ENCODE assay signal across 22 cellular contexts in genomic region chr6:125224236-125224861, GRCh38.
DNase-seq lines count a peak whose midpoint lies in the region; ATAC-seq and TF ChIP-seq lines count a peak whose summit lies in the region.
"Had no signal": no experiment of that assay in that cellular context is flagged by ENCODE, and none has a peak within 500 bp of the region (broad histone marks: within the 10 kb centered on the region; RNA-seq: fewer than 3 reads in every experiment).

No MANE protein-coding gene starts in this region.

- H3K27me3 Mint-ChIP-seq in osteocyte (ENCODE audit: unreplicated experiment): no peaks in the 10 kb centered on the region
- H3K27me3 Mint-ChIP-seq: activated naive CD8-positive, alpha-beta T cell treated with anti-CD3 and anti-CD28 coated beads for 36 hours had no signal

- no peak for DNase-seq in Right ventricle myocardium inferior (ENCODE audit: missing footprints)
- no peak for DNase-seq in right atrium auricular region (ENCODE audit: low spot score)
- DNase-seq in fibroblast of villous mesenchyme (ENCODE audit: low read depth): peak; percentile 8
- DNase-seq in osteocyte (ENCODE audit: extremely low spot score, unreplicated experiment): no peak
- DNase-seq in GF-D8 (lab: John Stamatoyannopoulos, UW): no peak
- DNase-seq in NCI-H128 (lab: John Stamatoyannopoulos, UW; ENCODE audit: unreplicated experiment): no peak
- DNase-seq in NCI-H69 (lab: John Stamatoyannopoulos, UW): no peak
- no peak for DNase-seq in ovary
- DNase-seq: 8988T; activated CD4-positive, CD25-positive, alpha-beta regulatory T cell; activated naive CD8-positive, alpha-beta T cell treated with anti-CD3 and anti-CD28 coated beads for 36 hours; activated T-cell treated with anti-CD3 and anti-CD28 coated beads, Interleukin-2, amount 50 U/mL, for 48 hours; central memory CD4-positive, alpha-beta T cell; Kasumi-1; kidney glomerular epithelial cell; NCI-H1105; NCI-H2107; NCI-H526; stimulated activated CD8-positive, alpha-beta memory T cell treated with anti-CD3 and anti-CD28 coated beads, Interleukin-4, amount 100 ng/mL, for 48 hours had no signal

- peak; percentile 73 for ATAC-seq in Right ventricle myocardium inferior

- H3K4me3 Mint-ChIP-seq in osteocyte (ENCODE audit: unreplicated experiment): no peak overlapping the region
- H3K4me3 Mint-ChIP-seq: activated naive CD8-positive, alpha-beta T cell treated with anti-CD3 and anti-CD28 coated beads for 36 hours; T-helper 2 cell treated with Interferon-gamma antibody and Interleukin-4, amounts not matched to agents 5 μg/mL and 100 μg/mL, for 36 hours had no signal

- no peaks in the 10 kb centered on the region for H3K9me3 ChIP-seq in right atrium auricular region
- H3K9me3 ChIP-seq in ovary: no peaks in the 10 kb centered on the region
- H3K9me3 ChIP-seq: BLaER1 treated with 17β-estradiol and CSF1 and Interleukin-3, amounts not matched to agents 10 nM and 100 nM; neutrophil had no signal

- H3K36me3 ChIP-seq in right atrium auricular region (no peaks in the 10 kb centered on the region), ovary (no peaks in the 10 kb centered on the region)
- H3K36me3 ChIP-seq: BLaER1 treated with 17β-estradiol and CSF1 and Interleukin-3, amounts not matched to agents 10 nM and 100 nM; neutrophil had no signal

- H3K27me3 ChIP-seq in right atrium auricular region (no peaks in the 10 kb centered on the region), ovary (no peaks in the 10 kb centered on the region)
- H3K27me3 ChIP-seq: BLaER1 treated with 17β-estradiol and CSF1 and Interleukin-3, amounts not matched to agents 10 nM and 100 nM; neutrophil had no signal

- H3K9me3 Mint-ChIP-seq in osteocyte (ENCODE audit: unreplicated experiment): no peaks in the 10 kb centered on the region
- H3K9me3 Mint-ChIP-seq: activated naive CD8-positive, alpha-beta T cell treated with anti-CD3 and anti-CD28 coated beads for 36 hours; T-helper 2 cell treated with Interferon-gamma antibody and Interleukin-4, amounts not matched to agents 5 μg/mL and 100 μg/mL, for 36 hours had no signal

- H3K27ac ChIP-seq in right atrium auricular region (peak overlapping the region in 1 of 2 donors; percentile 65), ovary (peak overlapping the region in 1 of 2 donors; percentile 34)
- H3K27ac ChIP-seq: BLaER1 treated with 17β-estradiol and CSF1 and Interleukin-3, amounts not matched to agents 10 nM and 100 nM; neutrophil had no signal

- H3K4me3 ChIP-seq in right atrium auricular region (no peak overlapping the region), fibroblast of villous mesenchyme (ENCODE audit: low read depth, low read length) (no peak overlapping the region), ovary (no peak overlapping the region)
- H3K4me3 ChIP-seq: BLaER1 treated with 17β-estradiol and CSF1 and Interleukin-3, amounts not matched to agents 10 nM and 100 nM had no signal

- no peak for TF ChIP-seq CTCF in right atrium auricular region (IDR thresholded peaks at IDR 0.05)
- TF ChIP-seq CTCF in fibroblast of villous mesenchyme (IDR thresholded peaks at IDR 0.05; ENCODE audit: insufficient read depth, low read depth, low read length): no peak
- no peak for TF ChIP-seq CTCF in osteocyte (IDR thresholded peaks at IDR 0.05)
- TF ChIP-seq CTCF in ovary (IDR thresholded peaks at IDR 0.05): no peak

- H3K36me3 Mint-ChIP-seq in osteocyte (ENCODE audit: unreplicated experiment): no peaks in the 10 kb centered on the region
- H3K36me3 Mint-ChIP-seq: activated naive CD8-positive, alpha-beta T cell treated with anti-CD3 and anti-CD28 coated beads for 36 hours had no signal

- H3K27ac Mint-ChIP-seq in osteocyte (ENCODE audit: unreplicated experiment): peak overlapping the region; percentile 16
- H3K27ac Mint-ChIP-seq: activated naive CD8-positive, alpha-beta T cell treated with anti-CD3 and anti-CD28 coated beads for 36 hours; T-helper 2 cell treated with Interferon-gamma antibody and Interleukin-4, amounts not matched to agents 5 μg/mL and 100 μg/mL, for 36 hours had no signal

- WGBS in ovary, 3 donors: 17 to 30% (median 18%) methylated on average over 3 of the region's 3 CpGs

- H3K4me1 Mint-ChIP-seq in osteocyte (ENCODE audit: unreplicated experiment): peaks cover 21% of the 10 kb centered on the region
- H3K4me1 Mint-ChIP-seq: activated naive CD8-positive, alpha-beta T cell treated with anti-CD3 and anti-CD28 coated beads for 36 hours had no signal

- H3K4me1 ChIP-seq in right atrium auricular region (peaks cover 0 to 44% of the 10 kb centered on the region in 2 donors), ovary (ENCODE audit: insufficient read depth) (peaks cover 8% of the 10 kb centered on the region)
- H3K4me1 ChIP-seq: BLaER1 treated with 17β-estradiol and CSF1 and Interleukin-3, amounts not matched to agents 10 nM and 100 nM had no signal

- intact Hi-C loops in Right ventricle myocardium inferior (cut with DNase I): loop anchor here (10.0 kb wide), 1 partner anchor 70 kb away; the partner anchor contains the start of gene TPD52L1
- intact Hi-C loops in ovary (cut with DNase I): no loop called here

- no peak for TF ChIP-seq POLR2A in ovary (IDR thresholded peaks at IDR 0.05)

- no peak for TF ChIP-seq EP300 in ovary (IDR thresholded peaks at IDR 0.05)
